In the genomic region with DNA sequence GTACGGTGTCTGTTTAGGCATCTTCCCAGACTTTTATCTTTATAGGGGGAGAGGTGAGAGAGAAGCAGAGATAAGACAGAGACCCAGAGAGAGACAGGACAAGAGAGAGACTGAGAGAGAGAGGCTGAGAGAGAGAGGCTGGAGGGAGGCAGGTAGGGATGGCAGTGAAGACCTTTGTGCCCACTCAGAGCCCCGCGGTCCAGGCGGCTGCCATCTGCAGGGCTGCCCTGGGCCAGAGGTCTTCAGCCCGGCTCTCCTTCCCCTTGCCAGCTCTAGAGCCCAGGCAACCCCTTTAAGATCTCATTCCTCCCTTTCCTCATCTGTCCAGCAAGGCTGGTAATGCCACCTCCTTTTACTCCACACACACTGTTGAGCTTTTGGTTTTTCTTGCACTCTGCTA, we compare ENCODE assay signal across 24 cellular contexts.
A peak's percentile ranks its signal among the peaks of the same experiment; 100 is the strongest.
DNase-seq lines count a peak whose midpoint lies in the region; ATAC-seq and TF ChIP-seq lines count a peak whose summit lies in the region.
"Had no signal": no experiment of that assay in that cellular context is flagged by ENCODE, and none has a peak within 500 bp of the region (broad histone marks: within the 10 kb centered on the region; RNA-seq: fewer than 3 reads in every experiment).

No MANE protein-coding gene starts in this region.

- H3K4me3 ChIP-seq in neuronal stem cell (ENCODE audit: low read length in 2 of 2) = no peak overlapping the region
- H3K4me3 ChIP-seq: A549, BLaER1 had no signal

- no peak overlapping the region for H3K23ac ChIP-seq in neuronal stem cell (ENCODE audit: low read depth, low read length, poor library complexity)

- no peaks in the 10 kb centered on the region for H3K36me3 Mint-ChIP-seq in stimulated activated memory B cell treated with anti-CD40 and anti-IgM and Interleukin-4, amounts not matched to agents 10 μg/mL and 1 μg/mL and 100 μg/mL, for 72 hours
- H3K36me3 Mint-ChIP-seq in glutamatergic neuron (ENCODE audit: unreplicated experiment) = no peaks in the 10 kb centered on the region
- H3K36me3 Mint-ChIP-seq: CD14-positive monocyte; CD4-positive, alpha-beta memory T cell; CD4-positive, CD25-positive, alpha-beta regulatory T cell; CD8-positive, alpha-beta memory T cell had no signal

- H2BK5ac ChIP-seq in neuronal stem cell (ENCODE audit: low read length) = no peak overlapping the region

- no peak overlapping the region for H2AFZ ChIP-seq in neuronal stem cell (ENCODE audit: low read length)

- H3K9me3 ChIP-seq in neuronal stem cell (replicated peaks in 1 of 2; ENCODE audit: control insufficient read depth in 2 of 2, insufficient read depth in 1 of 2, low read depth in 1 of 2, low read length in 2 of 2) = no peaks in the 10 kb centered on the region
- H3K9me3 ChIP-seq: A549, BE2C, BLaER1 had no signal

- H3K18ac ChIP-seq in neuronal stem cell (ENCODE audit: low read length) = no peak overlapping the region

- H3K27ac Mint-ChIP-seq in stimulated activated naive CD8-positive, alpha-beta T cell treated with anti-CD3 and anti-CD28 coated beads, Interleukin-15, amount 100 ng/mL, for 72 hours = no peak overlapping the region
- no peak overlapping the region for H3K27ac Mint-ChIP-seq in stimulated activated memory B cell treated with anti-CD40 and anti-IgM and Interleukin-4, amounts not matched to agents 10 μg/mL and 1 μg/mL and 100 μg/mL, for 72 hours
- H3K27ac Mint-ChIP-seq in glutamatergic neuron (ENCODE audit: unreplicated experiment) = no peak overlapping the region
- H3K27ac Mint-ChIP-seq: CD14-positive monocyte; CD4-positive, alpha-beta memory T cell; CD8-positive, alpha-beta memory T cell had no signal

- no peaks in the 10 kb centered on the region for H3K27me3 ChIP-seq in neuronal stem cell (ENCODE audit: control insufficient read depth in 3 of 3, insufficient read depth in 3 of 3, low read depth in 1 of 3, low read length in 3 of 3)
- H3K27me3 ChIP-seq: BE2C, BLaER1 had no signal

- H3K27me3 Mint-ChIP-seq in stimulated activated naive CD8-positive, alpha-beta T cell treated with anti-CD3 and anti-CD28 coated beads, Interleukin-15, amount 100 ng/mL, for 72 hours = no peaks in the 10 kb centered on the region
- no peaks in the 10 kb centered on the region for H3K27me3 Mint-ChIP-seq in stimulated activated memory B cell treated with anti-CD40 and anti-IgM and Interleukin-4, amounts not matched to agents 10 μg/mL and 1 μg/mL and 100 μg/mL, for 72 hours
- H3K27me3 Mint-ChIP-seq in glutamatergic neuron (ENCODE audit: unreplicated experiment) = peaks cover 7% of the 10 kb centered on the region
- H3K27me3 Mint-ChIP-seq: CD4-positive, alpha-beta memory T cell; CD4-positive, CD25-positive, alpha-beta regulatory T cell had no signal

- DNase-seq in stimulated activated naive CD8-positive, alpha-beta T cell treated with anti-CD3 and anti-CD28 coated beads, Interleukin-15, amount 100 ng/mL, for 72 hours = no peak
- DNase-seq in stimulated activated naive CD8-positive, alpha-beta T cell treated with anti-CD3 and anti-CD28 coated beads, Interleukin-15, Interleukin-2, amounts not matched to agents 100 U/mL and 50 U/mL, for 24 hours = no peak
- DNase-seq in neuronal stem cell (ENCODE audit: low spot score) = no peak
- DNase-seq in glutamatergic neuron = no peak
- no peak for DNase-seq in NCI-H345 treated with DMSO at 0.1 percent for 48 hours (lab: John Stamatoyannopoulos, UW; ENCODE audit: unreplicated experiment)
- no peak for DNase-seq in ACHN
- DNase-seq: BE2C; C1 segment of cervical spinal cord; CD4-positive, alpha-beta memory T cell; CD4-positive, CD25-positive, alpha-beta regulatory T cell; CD8-positive, alpha-beta memory T cell; COR-L47; DMS 273 treated with DMSO at 0.1 percent for 48 hours; DMS153; DMS53; DMS79; DND-41; EL; GF-D8 had no signal

- no peak overlapping the region for H3K4me2 ChIP-seq in neuronal stem cell (ENCODE audit: insufficient read depth, low read length, poor library complexity, severe bottlenecking)
- H3K4me2 ChIP-seq: A549, BLaER1 had no signal

- no peak overlapping the region for H3K27ac ChIP-seq in neuronal stem cell (replicated peaks; ENCODE audit: low read length)
- H3K27ac ChIP-seq: 22Rv1, A549, BLaER1 had no signal

- in situ Hi-C loops in ACHN (cut with HindIII; ENCODE audit: low pct_ligation_motif_present, low pct_unique_long_range_greater_than_20kb, low sequenced_read_pairs) = no loop called here

- H3K9ac ChIP-seq in neuronal stem cell (ENCODE audit: low read depth, low read length, poor library complexity) = no peak overlapping the region
- H3K9ac ChIP-seq: BLaER1 had no signal

- H4K91ac ChIP-seq in neuronal stem cell (ENCODE audit: low read depth, low read length, poor library complexity) = no peak overlapping the region

- H3K36me3 ChIP-seq in neuronal stem cell (replicated peaks in 1 of 2; ENCODE audit: control insufficient read depth in 2 of 2, insufficient read depth in 2 of 2, low read length in 2 of 2) = no peaks in the 10 kb centered on the region
- H3K36me3 ChIP-seq: BE2C, BLaER1 had no signal

- peak; percentile 42 for ATAC-seq in stimulated activated naive CD8-positive, alpha-beta T cell treated with anti-CD3 and anti-CD28 coated beads, Interleukin-15, amount 100 ng/mL, for 72 hours
- no peak for ATAC-seq in stimulated activated naive CD8-positive, alpha-beta T cell treated with anti-CD3 and anti-CD28 coated beads, Interleukin-15, Interleukin-2, amounts not matched to agents 100 U/mL and 50 U/mL, for 24 hours
- peak; percentile 60 for ATAC-seq in stimulated activated memory B cell treated with anti-CD40 and anti-IgM and Interleukin-4, amounts not matched to agents 10 μg/mL and 1 μg/mL and 100 μg/mL, for 72 hours
- ATAC-seq: A549 had no signal

- no peak overlapping the region for H2AK5ac ChIP-seq in neuronal stem cell (ENCODE audit: low read depth, low read length)

- no peak for TF ChIP-seq CTCF in glutamatergic neuron (IDR thresholded peaks at IDR 0.05; ENCODE audit: partially characterized antibody, unreplicated experiment)

- no peaks in the 10 kb centered on the region for H3K4me1 Mint-ChIP-seq in stimulated activated naive CD8-positive, alpha-beta T cell treated with anti-CD3 and anti-CD28 coated beads, Interleukin-15, amount 100 ng/mL, for 72 hours
- H3K4me1 Mint-ChIP-seq in stimulated activated memory B cell treated with anti-CD40 and anti-IgM and Interleukin-4, amounts not matched to agents 10 μg/mL and 1 μg/mL and 100 μg/mL, for 72 hours = no peaks in the 10 kb centered on the region
- peaks cover 10% of the 10 kb centered on the region for H3K4me1 Mint-ChIP-seq in glutamatergic neuron (ENCODE audit: low read depth, unreplicated experiment)
- H3K4me1 Mint-ChIP-seq: CD14-positive monocyte; CD4-positive, alpha-beta memory T cell; CD4-positive, CD25-positive, alpha-beta regulatory T cell; CD8-positive, alpha-beta memory T cell had no signal

- H3K4ac ChIP-seq in neuronal stem cell (ENCODE audit: low read length) = no peak overlapping the region

- no peak overlapping the region for H2BK120ac ChIP-seq in neuronal stem cell (ENCODE audit: low read depth, low read length)

- H3K79me1 ChIP-seq in neuronal stem cell (ENCODE audit: low read depth, low read length) = no peaks in the 10 kb centered on the region

- peaks cover 4 to 7% of the 10 kb centered on the region in 2 donors for H3K9me3 Mint-ChIP-seq in stimulated activated naive CD8-positive, alpha-beta T cell treated with anti-CD3 and anti-CD28 coated beads, Interleukin-15, amount 100 ng/mL, for 72 hours
- H3K9me3 Mint-ChIP-seq in stimulated activated memory B cell treated with anti-CD40 and anti-IgM and Interleukin-4, amounts not matched to agents 10 μg/mL and 1 μg/mL and 100 μg/mL, for 72 hours = peaks cover 6% of the 10 kb centered on the region
- H3K9me3 Mint-ChIP-seq in glutamatergic neuron (ENCODE audit: unreplicated experiment) = peaks cover 4% of the 10 kb centered on the region

- H2BK15ac ChIP-seq in neuronal stem cell (ENCODE audit: low read length) = no peak overlapping the region

- no peak overlapping the region for H3K4me3 Mint-ChIP-seq in stimulated activated naive CD8-positive, alpha-beta T cell treated with anti-CD3 and anti-CD28 coated beads, Interleukin-15, amount 100 ng/mL, for 72 hours
- H3K4me3 Mint-ChIP-seq in stimulated activated memory B cell treated with anti-CD40 and anti-IgM and Interleukin-4, amounts not matched to agents 10 μg/mL and 1 μg/mL and 100 μg/mL, for 72 hours = no peak overlapping the region
- H3K4me3 Mint-ChIP-seq in glutamatergic neuron (ENCODE audit: unreplicated experiment) = no peak overlapping the region
- H3K4me3 Mint-ChIP-seq: CD14-positive monocyte; CD4-positive, alpha-beta memory T cell; CD4-positive, CD25-positive, alpha-beta regulatory T cell; CD8-positive, alpha-beta memory T cell had no signal

- no peak overlapping the region for H4K8ac ChIP-seq in neuronal stem cell (ENCODE audit: low read depth, low read length)

- H3K4me1 ChIP-seq in neuronal stem cell (ENCODE audit: control insufficient read depth in 2 of 2, insufficient read depth in 1 of 2, low read depth in 1 of 2, low read length in 2 of 2) = no peaks in the 10 kb centered on the region
- H3K4me1 ChIP-seq: A549, BE2C, BLaER1 had no signal

- no CpG with 5 or more reads among the region's 5 CpGs for WGBS in neuronal stem cell (ENCODE audit: extremely low coverage in 2 of 2, insufficient read length in 2 of 2, insufficient replicate concordance in 1 of 2), 2 donors

- no peak overlapping the region for H2BK12ac ChIP-seq in neuronal stem cell (ENCODE audit: low read length)

- H3K14ac ChIP-seq in neuronal stem cell (ENCODE audit: low read length) = peak overlapping the region; percentile 50
